In the genomic region with DNA sequence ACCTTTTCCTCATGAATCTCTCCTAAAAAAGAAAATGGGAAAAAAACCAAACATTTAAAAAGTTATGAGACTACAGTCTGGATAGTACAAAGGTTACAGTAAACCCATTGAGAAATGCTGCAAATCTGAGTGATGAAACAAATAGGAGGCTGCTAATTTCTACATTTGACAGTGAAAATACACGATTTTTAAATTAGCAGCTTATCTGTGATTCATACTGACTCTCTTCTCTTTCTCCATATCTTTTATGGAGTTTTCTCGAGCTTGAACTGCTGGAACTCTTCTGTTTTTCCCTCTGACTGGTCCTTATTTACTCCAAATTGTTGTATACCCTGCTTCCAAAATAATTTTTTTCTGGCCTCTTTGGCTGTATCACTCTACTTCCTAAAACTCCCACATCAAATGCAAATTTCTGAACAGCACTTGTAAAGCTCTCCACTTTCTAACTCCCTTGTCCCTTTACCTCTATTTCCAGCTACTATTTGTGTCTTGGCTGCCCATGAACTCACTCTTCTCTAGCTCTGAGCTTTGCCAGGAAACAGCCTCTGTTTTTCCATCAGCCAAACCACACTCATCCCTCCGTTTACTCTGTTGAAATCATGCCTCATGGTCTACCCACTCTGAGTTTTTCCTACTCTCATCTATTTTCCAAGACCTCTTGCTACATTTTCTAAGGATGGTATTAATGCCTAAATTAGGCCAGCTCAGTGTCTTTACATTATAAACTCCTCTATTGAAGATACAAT, we compare ENCODE assay signal across 11 cellular contexts.
DNase-seq lines count a peak whose midpoint lies in the region; ATAC-seq and TF ChIP-seq lines count a peak whose summit lies in the region.
"Had no signal": no experiment of that assay in that cellular context is flagged by ENCODE, and none has a peak within 500 bp of the region (broad histone marks: within the 10 kb centered on the region; RNA-seq: fewer than 3 reads in every experiment).

No MANE protein-coding gene starts in this region.

- no peak for DNase-seq in activated naive CD4-positive, alpha-beta T cell treated with anti-CD3 and anti-CD28 coated beads for 36 hours
- no peak for DNase-seq in activated naive CD4-positive, alpha-beta T cell (lab: John Stamatoyannopoulos, UW)
- DNase-seq in activated naive CD8-positive, alpha-beta T cell treated with anti-CD3 and anti-CD28 coated beads, Interleukin-2, amount 50 U/mL, for 24 hours = no peak
- peak; percentile 88 for DNase-seq in iris pigment epithelial cell (ENCODE audit: low read depth)
- DNase-seq in thoracic aorta (ENCODE audit: low spot score) = no peak
- DNase-seq in Caco-2 = no peak
- DNase-seq in activated effector memory CD4-positive, alpha-beta T cell treated with anti-CD3 and anti-CD28 coated beads, Interleukin-2, amount 50 U/mL, for 16 hours = no peak
- DNase-seq in OCI-M1 (lab: John Stamatoyannopoulos, UW) = no peak

- POLR2A ChIA-PET in Caco-2 (lab: Charles Lee) = no interaction called here

- ATAC-seq in activated naive CD8-positive, alpha-beta T cell treated with anti-CD3 and anti-CD28 coated beads, Interleukin-2, amount 50 U/mL, for 24 hours = peak; percentile 15
- peak; percentile 55 for ATAC-seq in thoracic aorta (ENCODE audit: insufficient number of reproducible peaks, low FRiP score, low read depth)
- ATAC-seq: K562 had no signal

- H3K27me3 ChIP-seq in thoracic aorta (replicated peaks; ENCODE audit: insufficient read depth) (no peaks in the 10 kb centered on the region), Caco-2 (replicated peaks; ENCODE audit: control insufficient read depth, insufficient read depth, low read length) (no peaks in the 10 kb centered on the region)

- peaks cover 3% of the 10 kb centered on the region for H3K36me3 Mint-ChIP-seq in activated naive CD4-positive, alpha-beta T cell treated with anti-CD3 and anti-CD28 coated beads for 36 hours (ENCODE audit: low read depth)
- H3K36me3 Mint-ChIP-seq in activated naive CD8-positive, alpha-beta T cell treated with anti-CD3 and anti-CD28 coated beads, Interleukin-2, amount 50 U/mL, for 24 hours (ENCODE audit: low read depth) = no peaks in the 10 kb centered on the region
- no peaks in the 10 kb centered on the region for H3K36me3 Mint-ChIP-seq in Caco-2 (ENCODE audit: insufficient read depth, unreplicated experiment)

- H3K4me1 ChIP-seq in thoracic aorta (ENCODE audit: control insufficient read depth in 1 of 2, low read depth in 2 of 2) (peaks cover 19 to 44% of the 10 kb centered on the region in 2 donors), Caco-2 (no peaks in the 10 kb centered on the region)

- no TSS peak for BruUV-seq in Caco-2 (replicated peaks; lab: Mats Ljungman, UMichigan)

- H3K4me3 ChIP-seq in thoracic aorta (no peak overlapping the region), Caco-2 (ENCODE audit: low read depth, low read length) (no peak overlapping the region)
- H3K4me3 ChIP-seq: K562 had no signal

- intact Hi-C loops in activated naive CD4-positive, alpha-beta T cell treated with anti-CD3 and anti-CD28 coated beads for 36 hours (cut with micrococcal nuclease) = loop anchor here (10.0 kb wide), 1 partner anchor 305 kb away; no protein-coding TSS in a partner anchor
- intact Hi-C loops in Caco-2 (cut with micrococcal nuclease; ENCODE audit: unreplicated experiment) = no loop called here

- H3K27ac ChIP-seq in thoracic aorta = peak overlapping the region; percentile 24 to 35

- peak overlapping the region; percentile 22 for H3K27ac Mint-ChIP-seq in activated naive CD4-positive, alpha-beta T cell treated with anti-CD3 and anti-CD28 coated beads for 36 hours
- H3K27ac Mint-ChIP-seq in activated naive CD8-positive, alpha-beta T cell treated with anti-CD3 and anti-CD28 coated beads, Interleukin-2, amount 50 U/mL, for 24 hours = peak overlapping the region; percentile 81
- no peak overlapping the region for H3K27ac Mint-ChIP-seq in Caco-2 (ENCODE audit: unreplicated experiment)
- H3K27ac Mint-ChIP-seq: B cell; dendritic cell treated with granulocyte-macrophage colony-stimulating factor and Interleukin-4, amounts not matched to agents 40 ng/mL and 50 ng/mL, for 4 days had no signal

- H3K27me3 Mint-ChIP-seq in activated naive CD4-positive, alpha-beta T cell treated with anti-CD3 and anti-CD28 coated beads for 36 hours (ENCODE audit: low read depth) = no peaks in the 10 kb centered on the region
- no peaks in the 10 kb centered on the region for H3K27me3 Mint-ChIP-seq in activated naive CD8-positive, alpha-beta T cell treated with anti-CD3 and anti-CD28 coated beads, Interleukin-2, amount 50 U/mL, for 24 hours
- no peaks in the 10 kb centered on the region for H3K27me3 Mint-ChIP-seq in Caco-2 (ENCODE audit: insufficient read depth, unreplicated experiment)
- H3K27me3 Mint-ChIP-seq: dendritic cell treated with granulocyte-macrophage colony-stimulating factor and Interleukin-4, amounts not matched to agents 40 ng/mL and 50 ng/mL, for 4 days had no signal

- H3K36me3 ChIP-seq in thoracic aorta (no peaks in the 10 kb centered on the region), Caco-2 (ENCODE audit: control insufficient read depth, insufficient read depth, low read length) (no peaks in the 10 kb centered on the region)

- CTCF ChIA-PET in activated naive CD4-positive, alpha-beta T cell treated with anti-CD3 and anti-CD28 coated beads for 36 hours (lab: Charles Lee) = interaction anchor here (0.9 to 1.2 kb wide), 2 partner anchors 9 to 95 kb away, joined by 3 to 4 read pairs; no protein-coding TSS in a partner anchor
- CTCF ChIA-PET in Caco-2 (lab: Charles Lee) = interaction anchor here (1.0 kb wide), 1 partner anchor 573 kb away, joined by 3 read pairs; no protein-coding TSS in a partner anchor

- no peak for TF ChIP-seq CTCF in thoracic aorta (IDR thresholded peaks at IDR 0.05)
- TF ChIP-seq CTCF in Caco-2 (IDR thresholded peaks at IDR 0.05; ENCODE audit: insufficient read depth in 1 of 2, low read depth in 1 of 2, low read length in 1 of 2, severe bottlenecking in 1 of 2, unreplicated experiment in 1 of 2) = no peak

- H3K4me3 Mint-ChIP-seq in activated naive CD4-positive, alpha-beta T cell treated with anti-CD3 and anti-CD28 coated beads for 36 hours = no peak overlapping the region
- peak overlapping the region; percentile 30 for H3K4me3 Mint-ChIP-seq in activated naive CD8-positive, alpha-beta T cell treated with anti-CD3 and anti-CD28 coated beads, Interleukin-2, amount 50 U/mL, for 24 hours
- no peak overlapping the region for H3K4me3 Mint-ChIP-seq in Caco-2 (ENCODE audit: unreplicated experiment)
- H3K4me3 Mint-ChIP-seq: B cell; dendritic cell treated with granulocyte-macrophage colony-stimulating factor and Interleukin-4, amounts not matched to agents 40 ng/mL and 50 ng/mL, for 4 days had no signal

- H3K9me3 Mint-ChIP-seq in activated naive CD4-positive, alpha-beta T cell treated with anti-CD3 and anti-CD28 coated beads for 36 hours = peaks cover 2% of the 10 kb centered on the region
- no peaks in the 10 kb centered on the region for H3K9me3 Mint-ChIP-seq in activated naive CD8-positive, alpha-beta T cell treated with anti-CD3 and anti-CD28 coated beads, Interleukin-2, amount 50 U/mL, for 24 hours
- peaks cover 11% of the 10 kb centered on the region for H3K9me3 Mint-ChIP-seq in Caco-2 (ENCODE audit: unreplicated experiment)
- H3K9me3 Mint-ChIP-seq: dendritic cell treated with granulocyte-macrophage colony-stimulating factor and Interleukin-4, amounts not matched to agents 40 ng/mL and 50 ng/mL, for 4 days had no signal

- H3K4me1 Mint-ChIP-seq in activated naive CD4-positive, alpha-beta T cell treated with anti-CD3 and anti-CD28 coated beads for 36 hours (ENCODE audit: low read depth) = peaks cover 72% of the 10 kb centered on the region
- H3K4me1 Mint-ChIP-seq in activated naive CD8-positive, alpha-beta T cell treated with anti-CD3 and anti-CD28 coated beads, Interleukin-2, amount 50 U/mL, for 24 hours = peaks cover 81% of the 10 kb centered on the region
- H3K4me1 Mint-ChIP-seq in Caco-2 (ENCODE audit: low read depth, unreplicated experiment) = no peaks in the 10 kb centered on the region

- no peaks in the 10 kb centered on the region for H3K9me3 ChIP-seq in thoracic aorta
- no peaks in the 10 kb centered on the region for H3K9me3 ChIP-seq in Caco-2
